In the genomic region with DNA sequence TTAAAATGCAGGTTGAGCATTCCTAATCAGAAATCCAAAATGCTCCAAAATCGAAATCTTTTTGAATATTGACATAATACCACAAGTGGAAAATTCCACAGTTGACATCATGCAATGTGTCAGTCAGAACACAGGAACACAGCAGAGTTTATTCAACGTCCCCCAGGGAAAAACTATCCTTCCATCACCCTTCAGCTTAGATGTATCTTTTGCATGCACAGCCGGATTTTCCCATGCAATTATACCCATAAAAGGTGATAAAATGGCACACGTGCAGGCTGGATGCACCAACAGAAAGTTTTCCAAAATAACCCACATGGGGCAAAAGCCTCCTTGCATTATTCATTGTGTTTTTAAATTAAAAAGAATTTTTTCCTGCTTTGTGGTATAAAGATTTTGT, we compare ENCODE assay signal across 21 cellular contexts.
DNase-seq lines count a peak whose midpoint lies in the region; ATAC-seq and TF ChIP-seq lines count a peak whose summit lies in the region.
"Had no signal": no experiment of that assay in that cellular context is flagged by ENCODE, and none has a peak within 500 bp of the region (broad histone marks: within the 10 kb centered on the region; RNA-seq: fewer than 3 reads in every experiment).

No MANE protein-coding gene starts in this region.

- no peak overlapping the region for H3K27ac ChIP-seq in CD4-positive, CD25-positive, alpha-beta regulatory T cell (ENCODE audit: insufficient read depth, low read length, poor library complexity, severe bottlenecking)
- no peak overlapping the region for H3K27ac ChIP-seq in HEK293 (ENCODE audit: extremely low read depth, low read depth, low read length)
- H3K27ac ChIP-seq in MM.1S (ENCODE audit: low read length): no peak overlapping the region
- no peak overlapping the region for H3K27ac ChIP-seq in ascending aorta
- H3K27ac ChIP-seq: neutrophil, PC-9, right atrium auricular region, SJSA1 had no signal

- H3K9ac ChIP-seq in MM.1S (ENCODE audit: low read length): no peak overlapping the region

- intact Hi-C loops in ascending aorta (cut with DNase I): no loop called here

- H3K27ac Mint-ChIP-seq in CD4-positive, CD25-positive, alpha-beta regulatory T cell: peak overlapping the region in 2 of 3 donors; percentile 18 to 41
- H3K27ac Mint-ChIP-seq in activated CD4-positive, alpha-beta T cell treated with anti-CD3 and anti-CD28 coated beads, Interleukin-2, amount 10 ng/mL, durations not matched to agents 7 days and 5 days: no peak overlapping the region
- H3K27ac Mint-ChIP-seq: CD14-positive monocyte had no signal

- no peaks in the 10 kb centered on the region for H3K27me3 ChIP-seq in CD4-positive, CD25-positive, alpha-beta regulatory T cell (ENCODE audit: control insufficient read depth, insufficient read depth, low read length)
- H3K27me3 ChIP-seq in MM.1S (replicated peaks; ENCODE audit: insufficient read depth, low read length) (no peaks in the 10 kb centered on the region), ascending aorta (no peaks in the 10 kb centered on the region)
- H3K27me3 ChIP-seq: dorsolateral prefrontal cortex, neutrophil, right atrium auricular region, SJSA1 had no signal

- peaks cover 45% of the 10 kb centered on the region for H3K36me3 ChIP-seq in CD4-positive, CD25-positive, alpha-beta regulatory T cell (ENCODE audit: control insufficient read depth, insufficient read depth, low read length)
- H3K36me3 ChIP-seq in HEK293 (ENCODE audit: control insufficient read depth in 2 of 2, insufficient read depth in 1 of 2, low read length in 2 of 2) (peaks cover 19 to 32% of the 10 kb centered on the region in 2 experiments), MM.1S (replicated peaks; ENCODE audit: insufficient read depth, low read length) (peaks cover 5% of the 10 kb centered on the region; the same call in 1 of the 2 replicates), ascending aorta (peaks cover 7 to 12% of the 10 kb centered on the region in 2 donors)

- TF ChIP-seq CTCF in HEK293 (tag by site-specific recombination; IDR thresholded peaks at IDR 0.05) (no peak), MM.1S (IDR thresholded peaks at IDR 0.05; ENCODE audit: low read length) (no peak), ascending aorta (IDR thresholded peaks at IDR 0.05) (no peak)

- CTCF ChIA-PET in HEK293 (lab: Yijun Ruan, JAX): no interaction called here
- CTCF ChIA-PET in activated CD4-positive, alpha-beta T cell treated with anti-CD3 and anti-CD28 coated beads, Interleukin-2, amount 10 ng/mL, durations not matched to agents 7 days and 5 days (lab: Charles Lee): interaction anchor here (0.7 kb wide), 1 partner anchor 51 kb away, joined by 3 read pairs; no protein-coding TSS in a partner anchor

- DNase-seq in CD4-positive, CD25-positive, alpha-beta regulatory T cell: no peak
- DNase-seq in cerebellum (ENCODE audit: low spot score) (peak; percentile 24), myocyte (ENCODE audit: low read depth) (peak; percentile 20), OCI-M2 (lab: John Stamatoyannopoulos, UW; ENCODE audit: unreplicated experiment) (no peak), MM.1S (no peak), ascending aorta (ENCODE audit: low spot score in 2 of 2) (no peak)
- no peak for DNase-seq in activated CD4-positive, alpha-beta T cell treated with anti-CD3 and anti-CD28 coated beads, Interleukin-2, amount 10 ng/mL, durations not matched to agents 7 days and 5 days
- DNase-seq: activated CD4-positive, CD25-positive, alpha-beta regulatory T cell; erythroblast; NCI-H1092; NCI-H2107; NCI-H774; PC-9; stimulated activated CD4-positive, alpha-beta T cell treated with anti-CD3 and anti-CD28 coated beads, Interleukin-15, amount 100 ng/mL, for 24 hours; T-helper 2 cell had no signal

- H3K9me3 ChIP-seq in CD4-positive, CD25-positive, alpha-beta regulatory T cell (ENCODE audit: control insufficient read depth in 2 of 2, low read length in 2 of 2): no peaks in the 10 kb centered on the region
- no peaks in the 10 kb centered on the region for H3K9me3 ChIP-seq in HEK293 (ENCODE audit: control insufficient read depth, insufficient read depth, low read depth, low read length)
- H3K9me3 ChIP-seq in MM.1S (replicated peaks; ENCODE audit: insufficient read depth, low read length): no peaks in the 10 kb centered on the region
- H3K9me3 ChIP-seq in ascending aorta: no peaks in the 10 kb centered on the region
- H3K9me3 ChIP-seq: neutrophil, right atrium auricular region, SJSA1 had no signal

- H3K36me3 Mint-ChIP-seq in CD4-positive, CD25-positive, alpha-beta regulatory T cell: peaks cover 22% of the 10 kb centered on the region
- peaks cover 21% of the 10 kb centered on the region for H3K36me3 Mint-ChIP-seq in activated CD4-positive, alpha-beta T cell treated with anti-CD3 and anti-CD28 coated beads, Interleukin-2, amount 10 ng/mL, durations not matched to agents 7 days and 5 days (ENCODE audit: low read depth)

- no peaks in the 10 kb centered on the region for H3K9me3 Mint-ChIP-seq in CD4-positive, CD25-positive, alpha-beta regulatory T cell
- H3K9me3 Mint-ChIP-seq in activated CD4-positive, alpha-beta T cell treated with anti-CD3 and anti-CD28 coated beads, Interleukin-2, amount 10 ng/mL, durations not matched to agents 7 days and 5 days: no peaks in the 10 kb centered on the region
- H3K9me3 Mint-ChIP-seq: CD14-positive monocyte had no signal

- H4K20me1 ChIP-seq in MM.1S (ENCODE audit: insufficient read depth, low read length): no peaks in the 10 kb centered on the region

- H3K9me2 ChIP-seq in MM.1S (replicated peaks; ENCODE audit: insufficient read depth, low read length): no peaks in the 10 kb centered on the region

- ATAC-seq in CD4-positive, CD25-positive, alpha-beta regulatory T cell (ENCODE audit: low read depth in 2 of 2): no peak

- H3K27me3 Mint-ChIP-seq in CD4-positive, CD25-positive, alpha-beta regulatory T cell: no peaks in the 10 kb centered on the region
- no peaks in the 10 kb centered on the region for H3K27me3 Mint-ChIP-seq in activated CD4-positive, alpha-beta T cell treated with anti-CD3 and anti-CD28 coated beads, Interleukin-2, amount 10 ng/mL, durations not matched to agents 7 days and 5 days

- no peak overlapping the region for H2AFZ ChIP-seq in MM.1S (ENCODE audit: low read length)
- H2AFZ ChIP-seq: PC-9 had no signal

- peak overlapping the region in 1 of 4 donors; percentile 54 for H3K4me3 Mint-ChIP-seq in CD4-positive, CD25-positive, alpha-beta regulatory T cell
- no peak overlapping the region for H3K4me3 Mint-ChIP-seq in activated CD4-positive, alpha-beta T cell treated with anti-CD3 and anti-CD28 coated beads, Interleukin-2, amount 10 ng/mL, durations not matched to agents 7 days and 5 days
- H3K4me3 Mint-ChIP-seq: CD14-positive monocyte had no signal

- H3K4me1 ChIP-seq in CD4-positive, CD25-positive, alpha-beta regulatory T cell (ENCODE audit: control insufficient read depth, insufficient read depth, low read length, poor library complexity, severe bottlenecking): no peaks in the 10 kb centered on the region
- H3K4me1 ChIP-seq in HEK293 (ENCODE audit: control insufficient read depth, insufficient read depth, low read length): peaks cover 20% of the 10 kb centered on the region
- H3K4me1 ChIP-seq in MM.1S (ENCODE audit: low read length): no peaks in the 10 kb centered on the region
- peaks cover 0 to 13% of the 10 kb centered on the region in 2 donors for H3K4me1 ChIP-seq in ascending aorta

- POLR2A ChIA-PET in HEK293 (lab: Yijun Ruan, JAX): interaction anchor here (0.6 kb wide), 1 partner anchor 24 kb away, joined by 3 read pairs; no protein-coding TSS in a partner anchor
- POLR2A ChIA-PET in activated CD4-positive, alpha-beta T cell treated with anti-CD3 and anti-CD28 coated beads, Interleukin-2, amount 10 ng/mL, durations not matched to agents 7 days and 5 days (lab: Charles Lee): no interaction called here

- H3K79me2 ChIP-seq in MM.1S (ENCODE audit: low read length): peaks cover 12% of the 10 kb centered on the region; the same call in 1 of the 2 replicates

- no peak overlapping the region for H3K4me3 ChIP-seq in CD4-positive, CD25-positive, alpha-beta regulatory T cell (ENCODE audit: low read depth, low read length)
- H3K4me3 ChIP-seq in HEK293 (ENCODE audit: low read depth, low read length) (no peak overlapping the region), MM.1S (ENCODE audit: low read length) (no peak overlapping the region), ascending aorta (no peak overlapping the region)
- H3K4me3 ChIP-seq: dorsolateral prefrontal cortex, PC-9, right atrium auricular region, SJSA1 had no signal

- H3K4me1 Mint-ChIP-seq in CD4-positive, CD25-positive, alpha-beta regulatory T cell: peaks cover 20 to 34% (median 29%) of the 10 kb centered on the region in 4 donors
- peaks cover 2% of the 10 kb centered on the region for H3K4me1 Mint-ChIP-seq in activated CD4-positive, alpha-beta T cell treated with anti-CD3 and anti-CD28 coated beads, Interleukin-2, amount 10 ng/mL, durations not matched to agents 7 days and 5 days

- H3F3A ChIP-seq in MM.1S (ENCODE audit: insufficient read depth, low read length): 0 out of 2 replicates have a peak, but pooled peaks cover 2% of the 10 kb centered on the region

- H3K4me2 ChIP-seq in MM.1S (ENCODE audit: low read depth, low read length): no peak overlapping the region
- H3K4me2 ChIP-seq: PC-9 had no signal

TF ChIP-seq in HEK293, 187 proteins besides CTCF, POLR2A, EP300 and RAD21 (continues in another document):
- TF ChIP-seq AEBP2 (tag by site-specific recombination; IDR thresholded peaks at IDR 0.05; ENCODE audit: borderline replicate concordance): no peak

Comparison
In these comparisons a context has a peak if more than half of its experiments do, and no peak if none do; other contexts are left out.
1. DNase-seq: peak in cerebellum (single experiment) and myocyte (single experiment); none in CD4-positive, CD25-positive, alpha-beta regulatory T cell (0 of 3), OCI-M2 (single experiment), activated CD4-positive, alpha-beta T cell treated with anti-CD3 and anti-CD28 coated beads, Interleukin-2, amount 10 ng/mL, durations not matched to agents 7 days and 5 days (single experiment), MM.1S (single experiment) and ascending aorta (0 of 2).